Comparison of ENCODE assay signal across 42 cellular contexts in genomic region chr11:67521924-67522323, GRCh38. TPM values are rescaled to one million over a fixed set of nuclear protein-coding genes. Genes with fewer than 3 reads are reported as not detected.
"Had no signal": no experiment of that assay in that cellular context is flagged by ENCODE, and none has a peak within 500 bp of the region (broad histone marks: within the 10 kb centered on the region; RNA-seq: fewer than 3 reads in every experiment).

No MANE protein-coding gene starts in this region.

- FAIRE-seq: bronchial epithelial cell, TTC549 had no signal

- H3K27ac ChIP-seq: ascending aorta, cardiac muscle cell, VCaP had no signal

- H3K4me3 ChIP-seq: ascending aorta, cardiac muscle cell had no signal

- H3K4me1 Mint-ChIP-seq: activated B cell treated with CpG ODN at 0.5 μM for 24 hours; activated CD4-positive, alpha-beta T cell treated with anti-CD3 and anti-CD28 coated beads, Interleukin-2, amount 10 ng/mL, durations not matched to agents 24 days and 14 days; activated naive CD4-positive, alpha-beta T cell treated with anti-CD3 and anti-CD28 coated beads, Interleukin-2, amount 50 U/mL, for 24 hours; activated naive CD8-positive, alpha-beta T cell treated with anti-CD3 and anti-CD28 coated beads, Interleukin-2, amount 10 ng/mL, durations not matched to agents 7 days and 5 days; activated naive CD8-positive, alpha-beta T cell treated with anti-CD3 and anti-CD28 coated beads, Interleukin-2, amount 50 U/mL, for 24 hours; brain; central memory CD8-positive, alpha-beta T cell had no signal

- H3K27ac Mint-ChIP-seq: activated B cell treated with CpG ODN at 0.5 μM for 24 hours; activated CD4-positive, alpha-beta memory T cell treated with anti-CD3 and anti-CD28 coated beads for 36 hours; activated CD4-positive, alpha-beta T cell treated with anti-CD3 and anti-CD28 coated beads, Interleukin-2, amount 10 ng/mL, durations not matched to agents 24 days and 14 days; activated CD8-positive, alpha-beta T cell treated with anti-CD3 and anti-CD28 coated beads for 36 hours; activated naive CD4-positive, alpha-beta T cell treated with anti-CD3 and anti-CD28 coated beads for 36 hours; activated naive CD4-positive, alpha-beta T cell treated with anti-CD3 and anti-CD28 coated beads, Interleukin-2, amount 50 U/mL, for 24 hours; activated naive CD8-positive, alpha-beta T cell; activated naive CD8-positive, alpha-beta T cell treated with anti-CD3 and anti-CD28 coated beads, Interleukin-2, amount 10 ng/mL, durations not matched to agents 7 days and 5 days; activated naive CD8-positive, alpha-beta T cell treated with anti-CD3 and anti-CD28 coated beads, Interleukin-2, amount 50 U/mL, for 24 hours; activated T-cell treated with anti-CD3 and anti-CD28 coated beads, Interleukin-2, amount 50 U/mL, for 72 hours; activated T-helper 1 cell treated with anti-CD3 and anti-CD28 coated beads, Interleukin-12 subunit alpha, Interleukin-12 subunit beta, Interleukin-2, Interleukin-4 antibody, amounts not matched to agents 30 ng/mL and 10 ng/mL and 1 ng/mL, durations not matched to agents 14 hours and 24 hours and 36 hours; activated T-helper 17 cell treated with anti-CD3 and anti-CD28 coated beads, Interleukin-2, amount 50 U/mL, for 72 hours; T-helper 1 cell treated with Interleukin-12 subunit alpha and Interleukin-12 subunit beta and Interleukin-4 antibody, amounts not matched to agents 30 μg/mL and 1 μg/mL, for 36 hours; T-helper 2 cell treated with Interferon-gamma antibody and Interleukin-4, amounts not matched to agents 5 μg/mL and 100 μg/mL, for 36 hours had no signal

- H3K4me3 Mint-ChIP-seq: activated B cell treated with CpG ODN at 0.5 μM for 24 hours; activated CD4-positive, alpha-beta memory T cell treated with anti-CD3 and anti-CD28 coated beads for 36 hours; activated CD4-positive, alpha-beta T cell treated with anti-CD3 and anti-CD28 coated beads, Interleukin-2, amount 10 ng/mL, durations not matched to agents 24 days and 14 days; activated CD8-positive, alpha-beta T cell treated with anti-CD3 and anti-CD28 coated beads for 36 hours; activated naive CD4-positive, alpha-beta T cell treated with anti-CD3 and anti-CD28 coated beads for 36 hours; activated naive CD4-positive, alpha-beta T cell treated with anti-CD3 and anti-CD28 coated beads, Interleukin-2, amount 50 U/mL, for 24 hours; activated naive CD8-positive, alpha-beta T cell; activated naive CD8-positive, alpha-beta T cell treated with anti-CD3 and anti-CD28 coated beads, Interleukin-2, amount 10 ng/mL, durations not matched to agents 7 days and 5 days; activated naive CD8-positive, alpha-beta T cell treated with anti-CD3 and anti-CD28 coated beads, Interleukin-2, amount 50 U/mL, for 24 hours; activated T-cell treated with anti-CD3 and anti-CD28 coated beads, Interleukin-2, amount 50 U/mL, for 4 hours; activated T-cell treated with anti-CD3 and anti-CD28 coated beads, Interleukin-2, amount 50 U/mL, for 72 hours; activated T-helper 1 cell treated with anti-CD3 and anti-CD28 coated beads, Interleukin-12 subunit alpha, Interleukin-12 subunit beta, Interleukin-2, Interleukin-4 antibody, amounts not matched to agents 30 ng/mL and 10 ng/mL and 1 ng/mL, durations not matched to agents 14 hours and 24 hours and 36 hours; activated T-helper 17 cell treated with anti-CD3 and anti-CD28 coated beads, Interleukin-2, amount 50 U/mL, for 72 hours; brain; central memory CD8-positive, alpha-beta T cell; T-helper 1 cell treated with Interleukin-12 subunit alpha and Interleukin-12 subunit beta and Interleukin-4 antibody, amounts not matched to agents 30 μg/mL and 1 μg/mL, for 36 hours; T-helper 2 cell treated with Interferon-gamma antibody and Interleukin-4, amounts not matched to agents 5 μg/mL and 100 μg/mL, for 36 hours had no signal

- ATAC-seq: activated CD8-positive, alpha-beta T cell treated with anti-CD3 and anti-CD28 coated beads for 36 hours; activated naive CD8-positive, alpha-beta T cell treated with anti-CD3 and anti-CD28 coated beads, Interleukin-2, amount 50 U/mL, for 24 hours; activated T-cell treated with anti-CD3 and anti-CD28 coated beads, Interleukin-2, amount 50 U/mL, for 4 hours; activated T-cell treated with anti-CD3 and anti-CD28 coated beads, Interleukin-2, amount 50 U/mL, for 72 hours; activated T-helper 17 cell treated with anti-CD3 and anti-CD28 coated beads, Interleukin-2, amount 50 U/mL, for 72 hours had no signal

- H3K27me3 ChIP-seq: ascending aorta, cardiac muscle cell had no signal

- H3K36me3 ChIP-seq: ascending aorta, cardiac muscle cell had no signal

- DNase-seq: activated B cell treated with CpG ODN at 0.5 μM for 24 hours; activated CD4-positive, alpha-beta memory T cell treated with anti-CD3 and anti-CD28 coated beads for 36 hours; activated CD4-positive, alpha-beta T cell treated with anti-CD3 and anti-CD28 coated beads for 4 hours; activated CD4-positive, alpha-beta T cell treated with anti-CD3 and anti-CD28 coated beads, Interleukin-2, amount 10 ng/mL, durations not matched to agents 24 days and 14 days; activated CD4-positive, alpha-beta T cell treated with anti-CD3 and anti-CD28 coated beads, Interleukin-2, amount 50 U/mL, for 1 hour; activated CD4-positive, alpha-beta T cell treated with anti-CD3 and anti-CD28 coated beads, Interleukin-2, amount 50 U/mL, for 4 hours; activated CD4-positive, CD25-positive, alpha-beta regulatory T cell treated with anti-CD3 and anti-CD28 coated beads, Interleukin-2, amount 50 U/mL, for 72 hours; activated CD8-positive, alpha-beta memory T cell treated with anti-CD3 and anti-CD28 coated beads, Interleukin-2, amount 50 U/mL, for 4 hours; activated CD8-positive, alpha-beta T cell treated with anti-CD3 and anti-CD28 coated beads for 36 hours; activated effector memory CD4-positive, alpha-beta T cell treated with anti-CD3 and anti-CD28 coated beads, Interleukin-2, amount 50 U/mL, for 16 hours; activated gamma-delta T cell treated with Interleukin-2 at 50 U/mL for 16 hours; activated naive CD4-positive, alpha-beta T cell; activated naive CD4-positive, alpha-beta T cell treated with anti-CD3 and anti-CD28 coated beads for 36 hours; activated naive CD8-positive, alpha-beta T cell treated with anti-CD3 and anti-CD28 coated beads, Interleukin-2, amount 10 ng/mL, durations not matched to agents 7 days and 5 days; activated naive CD8-positive, alpha-beta T cell treated with anti-CD3 and anti-CD28 coated beads, Interleukin-2, amount 50 U/mL, for 24 hours; activated T-cell treated with anti-CD3 and anti-CD28 coated beads for 4 hours; activated T-cell treated with anti-CD3 and anti-CD28 coated beads, Interleukin-2, amount 50 U/mL, for 1 hour; activated T-cell treated with anti-CD3 and anti-CD28 coated beads, Interleukin-2, amount 50 U/mL, for 4 hours; activated T-cell treated with anti-CD3 and anti-CD28 coated beads, Interleukin-2, amount 50 U/mL, for 72 hours; amygdala; anterior cingulate cortex; caudate nucleus; cerebellar nuclear complex; T-helper 1 cell; T-helper 2 cell; T-helper 9 cell had no signal

- H3K9me3 ChIP-seq: ascending aorta had no signal

- H3K4me1 ChIP-seq: ascending aorta had no signal

- H3K36me3 Mint-ChIP-seq: activated CD4-positive, alpha-beta memory T cell treated with anti-CD3 and anti-CD28 coated beads for 36 hours; activated naive CD4-positive, alpha-beta T cell treated with anti-CD3 and anti-CD28 coated beads, Interleukin-2, amount 50 U/mL, for 24 hours; activated naive CD8-positive, alpha-beta T cell; activated naive CD8-positive, alpha-beta T cell treated with anti-CD3 and anti-CD28 coated beads, Interleukin-2, amount 10 ng/mL, durations not matched to agents 7 days and 5 days; brain had no signal

- H3K9me3 Mint-ChIP-seq: activated B cell treated with CpG ODN at 0.5 μM for 24 hours; activated CD4-positive, alpha-beta memory T cell treated with anti-CD3 and anti-CD28 coated beads for 36 hours; activated CD4-positive, alpha-beta T cell treated with anti-CD3 and anti-CD28 coated beads, Interleukin-2, amount 10 ng/mL, durations not matched to agents 24 days and 14 days; activated CD8-positive, alpha-beta T cell treated with anti-CD3 and anti-CD28 coated beads for 36 hours; activated naive CD4-positive, alpha-beta T cell treated with anti-CD3 and anti-CD28 coated beads for 36 hours; activated naive CD4-positive, alpha-beta T cell treated with anti-CD3 and anti-CD28 coated beads, Interleukin-2, amount 50 U/mL, for 24 hours; activated naive CD8-positive, alpha-beta T cell treated with anti-CD3 and anti-CD28 coated beads, Interleukin-2, amount 10 ng/mL, durations not matched to agents 7 days and 5 days; activated naive CD8-positive, alpha-beta T cell treated with anti-CD3 and anti-CD28 coated beads, Interleukin-2, amount 50 U/mL, for 24 hours; activated T-cell treated with anti-CD3 and anti-CD28 coated beads, Interleukin-2, amount 50 U/mL, for 4 hours; activated T-cell treated with anti-CD3 and anti-CD28 coated beads, Interleukin-2, amount 50 U/mL, for 72 hours; activated T-helper 1 cell treated with anti-CD3 and anti-CD28 coated beads, Interleukin-12 subunit alpha, Interleukin-12 subunit beta, Interleukin-2, Interleukin-4 antibody, amounts not matched to agents 30 ng/mL and 10 ng/mL and 1 ng/mL, durations not matched to agents 14 hours and 24 hours and 36 hours; activated T-helper 17 cell treated with anti-CD3 and anti-CD28 coated beads, Interleukin-2, amount 50 U/mL, for 72 hours; central memory CD8-positive, alpha-beta T cell; T-helper 1 cell treated with Interleukin-12 subunit alpha and Interleukin-12 subunit beta and Interleukin-4 antibody, amounts not matched to agents 30 μg/mL and 1 μg/mL, for 36 hours; T-helper 2 cell treated with Interferon-gamma antibody and Interleukin-4, amounts not matched to agents 5 μg/mL and 100 μg/mL, for 36 hours had no signal

RNA-seq across cellular contexts. Expression of gene CABP2, which starts 1.3 kb away (rescaled TPM):
- total RNA-seq: activated B cell treated with CpG ODN at 0.5 μM for 24 hours; activated CD4-positive, alpha-beta memory T cell treated with anti-CD3 and anti-CD28 coated beads for 36 hours; activated CD4-positive, alpha-beta T cell treated with anti-CD3 and anti-CD28 coated beads, Interleukin-2, amount 10 ng/mL, durations not matched to agents 24 days and 14 days; activated CD8-positive, alpha-beta memory T cell treated with anti-CD3 and anti-CD28 coated beads for 36 hours; activated CD8-positive, alpha-beta T cell treated with anti-CD3 and anti-CD28 coated beads for 36 hours; activated naive CD4-positive, alpha-beta T cell treated with anti-CD3 and anti-CD28 coated beads for 36 hours; activated naive CD8-positive, alpha-beta T cell treated with anti-CD3 and anti-CD28 coated beads, Interleukin-2, amount 10 ng/mL, durations not matched to agents 7 days and 5 days; activated T-cell treated with anti-CD3 and anti-CD28 coated beads, Interleukin-2, amount 50 U/mL, for 4 hours; activated T-cell treated with anti-CD3 and anti-CD28 coated beads, Interleukin-2, amount 50 U/mL, for 72 hours; activated T-helper 1 cell treated with anti-CD3 and anti-CD28 coated beads, Interleukin-12 subunit alpha, Interleukin-12 subunit beta, Interleukin-2, Interleukin-4 antibody, amounts not matched to agents 30 ng/mL and 10 ng/mL and 1 ng/mL, durations not matched to agents 14 hours and 24 hours and 36 hours; activated T-helper 17 cell treated with anti-CD3 and anti-CD28 coated beads, Interleukin-2, amount 50 U/mL, for 72 hours; ascending aorta; bronchial epithelial cell; cardiac muscle cell; chondrocyte had no signal
- polyA plus RNA-seq: adipose tissue, cardiac muscle cell had no signal
